ENCODE assay signal across 18 cellular contexts in genomic region chr10:79063661-79064490, GRCh38. TPM values are rescaled to one million over a fixed set of nuclear protein-coding genes. Genes with fewer than 3 reads are reported as not detected.
DNase-seq lines count a peak whose midpoint lies in the region; TF ChIP-seq lines count a peak whose summit lies in the region.
"Had no signal": no experiment of that assay in that cellular context is flagged by ENCODE, and none has a peak within 500 bp of the region (broad histone marks: within the 10 kb centered on the region; RNA-seq: fewer than 3 reads in every experiment).

No MANE protein-coding gene starts in this region.

- H3K36me3 ChIP-seq in breast epithelium: no peaks in the 10 kb centered on the region
- no peaks in the 10 kb centered on the region for H3K36me3 ChIP-seq in mucosa of rectum (ENCODE audit: control insufficient read depth in 2 of 2, insufficient read depth in 2 of 2, low read length in 2 of 2)
- no peaks in the 10 kb centered on the region for H3K36me3 ChIP-seq in transverse colon
- H3K36me3 ChIP-seq: cardiac muscle cell had no signal

- no peaks in the 10 kb centered on the region for H3K9me3 Mint-ChIP-seq in MCF 10A (ENCODE audit: unreplicated experiment)
- H3K9me3 Mint-ChIP-seq in mesothelial cell of epicardium: no peaks in the 10 kb centered on the region
- H3K9me3 Mint-ChIP-seq: natural killer cell had no signal

- intact Hi-C loops in MCF 10A (cut with micrococcal nuclease): no loop called here
- intact Hi-C loops in breast epithelium (cut with DNase I; ENCODE audit: low total_unique reads): no loop called here
- intact Hi-C loops in transverse colon (cut with DNase I; ENCODE audit: low total_unique reads): loop anchor here (10.0 kb wide), 2 partner anchors 289 to 1019 kb away; no protein-coding TSS in a partner anchor

- H3K27me3 ChIP-seq in breast epithelium (no peaks in the 10 kb centered on the region), mucosa of rectum (ENCODE audit: control insufficient read depth in 2 of 2, insufficient read depth in 2 of 2, low read length in 2 of 2) (no peaks in the 10 kb centered on the region), transverse colon (no peaks in the 10 kb centered on the region)
- H3K27me3 ChIP-seq: cardiac muscle cell had no signal

- H3K4me1 ChIP-seq in breast epithelium (peaks cover 0 to 3% of the 10 kb centered on the region in 2 donors), mucosa of rectum (ENCODE audit: control insufficient read depth in 2 of 2, insufficient read depth in 2 of 2, low read length in 2 of 2) (peaks cover 49 to 60% of the 10 kb centered on the region in 2 donors), transverse colon (peaks cover 0 to 59% (median 41%) of the 10 kb centered on the region in 4 donors)

- no peak overlapping the region for H3K4me3 Mint-ChIP-seq in MCF 10A (ENCODE audit: unreplicated experiment)
- H3K4me3 Mint-ChIP-seq in mesothelial cell of epicardium: no peak overlapping the region
- H3K4me3 Mint-ChIP-seq: natural killer cell had no signal

- TF ChIP-seq EP300 in transverse colon (IDR thresholded peaks at IDR 0.05; ENCODE audit: low read depth): no peak

- no peak overlapping the region for H3K9ac ChIP-seq in mucosa of rectum (ENCODE audit: low read depth in 1 of 2, low read length in 2 of 2)
- H3K9ac ChIP-seq: KMS-11 had no signal

- H3K27ac Mint-ChIP-seq in MCF 10A (ENCODE audit: low read depth, unreplicated experiment): peak overlapping the region; percentile 8
- no peak overlapping the region for H3K27ac Mint-ChIP-seq in mesothelial cell of epicardium

- no peak for TF ChIP-seq CTCF in MCF 10A (IDR thresholded peaks at IDR 0.05; ENCODE audit: unreplicated experiment)
- TF ChIP-seq CTCF in breast epithelium (IDR thresholded peaks at IDR 0.05): no peak
- no peak for TF ChIP-seq CTCF in transverse colon (IDR thresholded peaks at IDR 0.05)
- no peak for TF ChIP-seq CTCF in mesothelial cell of epicardium (IDR thresholded peaks at IDR 0.05; ENCODE audit: unreplicated experiment)

- BruUV-seq in MCF 10A (replicated peaks; lab: Mats Ljungman, UMichigan): no TSS peak

- H3K27ac ChIP-seq in breast epithelium (no peak overlapping the region), mucosa of rectum (ENCODE audit: low read depth in 2 of 2, low read length in 2 of 2) (peak overlapping the region; percentile 17 to 62), transverse colon (peak overlapping the region; percentile 7 to 46 (median 18))
- H3K27ac ChIP-seq: cardiac muscle cell, KMS-11, PC-9, skin epidermis had no signal

- WGBS in transverse colon (ENCODE audit: low coverage in 1 of 2), 2 donors: 58 to 80% methylated on average over 3 to 8 of the region's 8 CpGs

- no peak for DNase-seq in MCF 10A (ENCODE audit: unreplicated experiment)
- no peak for DNase-seq in breast epithelium (ENCODE audit: low spot score in 2 of 2)
- DNase-seq in activated effector memory CD4-positive, alpha-beta T cell treated with Interleukin-2 at 50 U/mL for 16 hours: peak; percentile 22
- peak; percentile 65 for DNase-seq in transverse colon
- DNase-seq in mesothelial cell of epicardium (ENCODE audit: low spot score in 2 of 2, unreplicated experiment in 2 of 2): no peak
- no peak for DNase-seq in activated T-cell treated with anti-CD3 and anti-CD28 coated beads for 4 hours
- no peak for DNase-seq in NCI-H524 (lab: John Stamatoyannopoulos, UW)
- DNase-seq: activated CD4-positive, alpha-beta T cell treated with anti-CD3 and anti-CD28 coated beads for 48 hours; activated gamma-delta T cell treated with Interleukin-2 at 50 U/mL for 16 hours; natural killer cell; NCI-H1436 treated with DMSO at 0.1 percent for 48 hours; NCI-H510A treated with DMSO at 0.1 percent for 48 hours; PC-9; substantia nigra had no signal

- CTCF ChIA-PET in MCF 10A (lab: Yijun Ruan, JAX): interaction anchor here (0.7 to 1.6 kb wide), 3 partner anchors 12 to 742 kb away, joined by 3 read pairs; no protein-coding TSS in a partner anchor

- H3K4me3 ChIP-seq in breast epithelium (no peak overlapping the region), mucosa of rectum (ENCODE audit: low read length in 2 of 2) (no peak overlapping the region), transverse colon (no peak overlapping the region)
- H3K4me3 ChIP-seq: cardiac muscle cell, PC-9, skin epidermis had no signal

- TF ChIP-seq POLR2A in breast epithelium (IDR thresholded peaks at IDR 0.05) (no peak), transverse colon (IDR thresholded peaks at IDR 0.05) (no peak)

- POLR2A ChIA-PET in MCF 10A (lab: Yijun Ruan, JAX): no interaction called here

- H3K4me1 Mint-ChIP-seq in MCF 10A (ENCODE audit: insufficient read depth, unreplicated experiment) (peaks cover 6% of the 10 kb centered on the region), mesothelial cell of epicardium (peaks cover 13% of the 10 kb centered on the region)

- no peaks in the 10 kb centered on the region for H3K9me3 ChIP-seq in breast epithelium
- no peaks in the 10 kb centered on the region for H3K9me3 ChIP-seq in mucosa of rectum (ENCODE audit: control insufficient read depth in 2 of 2, low read length in 2 of 2)
- H3K9me3 ChIP-seq in transverse colon: no peaks in the 10 kb centered on the region

- in situ Hi-C loops in transverse colon (cut with MboI; ENCODE audit: low pct_ligation_motif_present in 1 of 4, low pct_unique_long_range_greater_than_20kb in 1 of 4, low sequenced_read_pairs in 3 of 4): no loop called here

- no peaks in the 10 kb centered on the region for H3K36me3 Mint-ChIP-seq in MCF 10A (ENCODE audit: insufficient read depth, unreplicated experiment)
- no peaks in the 10 kb centered on the region for H3K36me3 Mint-ChIP-seq in mesothelial cell of epicardium
- H3K36me3 Mint-ChIP-seq: natural killer cell had no signal

- H3K27me3 Mint-ChIP-seq in MCF 10A (ENCODE audit: insufficient read depth, unreplicated experiment): no peaks in the 10 kb centered on the region
- H3K27me3 Mint-ChIP-seq in mesothelial cell of epicardium (ENCODE audit: low read depth): no peaks in the 10 kb centered on the region

RNA-seq across cellular contexts. Expression of gene ZMIZ1, which starts 4.9 kb away (rescaled TPM):
- total RNA-seq in MCF 10A (2022): 15.5 and 20.3 TPM in 2 replicates
- 10 to 100 TPM; 34.4 to 63.7 (median 39.8) TPM for total RNA-seq in breast epithelium
- total RNA-seq in transverse colon: 100 to 1,000 TPM in 1 of 4 donors, 10 to 100 TPM in 3; 32.0 to 108 (median 63.0) TPM
- 166 to 173 TPM (median 170 TPM) in 3 replicates for total RNA-seq in mesothelial cell of epicardium

Comparison
In these comparisons a context has a peak if more than half of its experiments do, and no peak if none do; other contexts are left out.
1. DNase-seq: peak in activated effector memory CD4-positive, alpha-beta T cell treated with Interleukin-2 at 50 U/mL for 16 hours (single experiment) and transverse colon (single experiment); none in MCF 10A (single experiment), breast epithelium (0 of 2), mesothelial cell of epicardium (0 of 2), activated T-cell treated with anti-CD3 and anti-CD28 coated beads for 4 hours (single experiment) and NCI-H524 (0 of 2).
2. H3K27ac ChIP-seq: peak in mucosa of rectum (2 of 2) and transverse colon (4 of 4); none in breast epithelium (0 of 2).